10 cellular contexts compared by ENCODE assay signal in the genomic region with DNA sequence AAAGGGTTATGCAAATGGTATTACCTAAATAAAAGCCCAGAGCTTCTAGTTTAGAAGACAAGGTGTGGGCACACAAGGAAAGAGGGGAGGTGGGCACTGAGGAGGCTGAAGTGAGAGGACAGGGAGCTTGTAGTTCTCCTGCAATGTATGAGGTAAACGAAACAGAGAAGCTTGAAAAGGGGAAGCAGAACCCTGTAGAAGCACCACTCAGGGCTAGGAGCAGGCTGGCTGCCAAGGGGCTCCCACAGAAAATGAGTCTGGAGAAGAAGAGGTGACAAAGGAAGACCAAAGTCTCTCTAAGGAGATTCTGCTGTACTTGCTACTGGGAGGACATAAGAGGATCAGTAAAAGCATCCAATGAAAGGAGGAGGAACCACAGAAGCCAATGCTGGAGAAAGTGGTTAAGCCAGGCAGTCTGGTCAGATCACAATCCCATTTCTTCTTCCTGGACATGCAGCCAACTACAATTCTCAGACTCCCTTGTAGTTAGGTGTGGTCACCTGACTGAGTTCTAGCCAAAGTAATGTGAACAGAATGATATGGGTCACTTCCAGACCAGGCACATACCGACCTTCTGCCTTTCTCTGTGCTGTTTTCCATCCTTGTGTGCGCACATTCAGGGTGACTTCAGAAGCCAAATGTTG.
DNase-seq lines count a peak whose midpoint lies in the region; ATAC-seq and TF ChIP-seq lines count a peak whose summit lies in the region.
"Had no signal": no experiment of that assay in that cellular context is flagged by ENCODE, and none has a peak within 500 bp of the region (broad histone marks: within the 10 kb centered on the region; RNA-seq: fewer than 3 reads in every experiment).

No MANE protein-coding gene starts in this region.

- no peaks in the 10 kb centered on the region for H3K36me3 ChIP-seq in psoas muscle (ENCODE audit: insufficient read depth in 1 of 2, low read depth in 1 of 2)

- 85 to 90% (median 88%) methylated on average over 3 of the region's 3 CpGs for WGBS in psoas muscle, 3 donors

- intact Hi-C loops in psoas muscle (cut with DNase I) = loop anchor here in 1 of 2 donors (10.0 kb wide), 1 partner anchor 444 kb away; no protein-coding TSS in a partner anchor

- no peak for TF ChIP-seq CTCF in psoas muscle (IDR thresholded peaks at IDR 0.05)

- ATAC-seq in GM18909 (IDR thresholded peaks at IDR 0.05; ENCODE audit: poor library complexity, unreplicated experiment) = peak; percentile 57
- peak; percentile 72 for ATAC-seq in HG03442 (IDR thresholded peaks at IDR 0.05; ENCODE audit: unreplicated experiment)
- no peak for ATAC-seq in activated T-helper 17 cell treated with anti-CD3 and anti-CD28 coated beads, Interleukin-2, amount 50 U/mL, for 72 hours (replicated peaks)
- no peak for ATAC-seq in psoas muscle
- no peak for ATAC-seq in HG03039 (IDR thresholded peaks at IDR 0.05; ENCODE audit: unreplicated experiment)
- ATAC-seq in HG03139 (IDR thresholded peaks at IDR 0.05; ENCODE audit: unreplicated experiment) = no peak
- no peak for ATAC-seq in activated T-cell treated with anti-CD3 and anti-CD28 coated beads, Interleukin-2, amount 50 U/mL, for 72 hours (replicated peaks in 1 of 2)

- H3K27me3 ChIP-seq in psoas muscle (ENCODE audit: insufficient read depth in 3 of 3, low read length in 2 of 3) = no peaks in the 10 kb centered on the region

- H3K9me3 Mint-ChIP-seq in activated T-helper 17 cell treated with anti-CD3 and anti-CD28 coated beads, Interleukin-2, amount 50 U/mL, for 72 hours = no peaks in the 10 kb centered on the region
- H3K9me3 Mint-ChIP-seq in activated T-cell treated with anti-CD3 and anti-CD28 coated beads, Interleukin-2, amount 50 U/mL, for 72 hours = no peaks in the 10 kb centered on the region

- H3K4me1 ChIP-seq in psoas muscle = no peaks in the 10 kb centered on the region

- H3K9me3 ChIP-seq in psoas muscle = no peaks in the 10 kb centered on the region

- no peaks in the 10 kb centered on the region for H3K27me3 Mint-ChIP-seq in activated T-helper 17 cell treated with anti-CD3 and anti-CD28 coated beads, Interleukin-2, amount 50 U/mL, for 72 hours
- no peaks in the 10 kb centered on the region for H3K27me3 Mint-ChIP-seq in activated T-cell treated with anti-CD3 and anti-CD28 coated beads, Interleukin-2, amount 50 U/mL, for 72 hours (ENCODE audit: low read depth)

- no peaks in the 10 kb centered on the region for H3K36me3 Mint-ChIP-seq in activated T-helper 17 cell treated with anti-CD3 and anti-CD28 coated beads, Interleukin-2, amount 50 U/mL, for 72 hours (ENCODE audit: low read depth)
- no peaks in the 10 kb centered on the region for H3K36me3 Mint-ChIP-seq in activated T-cell treated with anti-CD3 and anti-CD28 coated beads, Interleukin-2, amount 50 U/mL, for 72 hours (ENCODE audit: insufficient read depth in 2 of 2)

- no peak overlapping the region for H3K27ac ChIP-seq in psoas muscle

- peak overlapping the region; percentile 22 for H3K27ac Mint-ChIP-seq in activated T-helper 17 cell treated with anti-CD3 and anti-CD28 coated beads, Interleukin-2, amount 50 U/mL, for 72 hours
- no peak overlapping the region for H3K27ac Mint-ChIP-seq in activated T-cell treated with anti-CD3 and anti-CD28 coated beads, Interleukin-2, amount 50 U/mL, for 72 hours

- H3K4me3 ChIP-seq in psoas muscle = no peak overlapping the region

- peaks cover 38% of the 10 kb centered on the region for H3K4me1 Mint-ChIP-seq in activated T-helper 17 cell treated with anti-CD3 and anti-CD28 coated beads, Interleukin-2, amount 50 U/mL, for 72 hours
- H3K4me1 Mint-ChIP-seq in activated T-cell treated with anti-CD3 and anti-CD28 coated beads, Interleukin-2, amount 50 U/mL, for 72 hours (ENCODE audit: low read depth) = no peaks in the 10 kb centered on the region

- peak overlapping the region; percentile 12 for H3K4me3 Mint-ChIP-seq in activated T-helper 17 cell treated with anti-CD3 and anti-CD28 coated beads, Interleukin-2, amount 50 U/mL, for 72 hours
- H3K4me3 Mint-ChIP-seq in activated T-cell treated with anti-CD3 and anti-CD28 coated beads, Interleukin-2, amount 50 U/mL, for 72 hours = no peak overlapping the region

- DNase-seq in psoas muscle (peak; percentile 25 to 56), D341Med (ENCODE audit: low spot score) (no peak)
- no peak for DNase-seq in activated T-cell treated with anti-CD3 and anti-CD28 coated beads, Interleukin-2, amount 50 U/mL, for 72 hours
- DNase-seq: activated CD4-positive, alpha-beta T cell treated with anti-CD3 and anti-CD28 coated beads, Interleukin-2, amount 50 U/mL, for 48 hours; NCI-H2107 had no signal

Comparison
In these comparisons a context has a peak if more than half of its experiments do, and no peak if none do; other contexts are left out.
1. ATAC-seq: peak in GM18909 (single experiment) and HG03442 (single experiment); none in activated T-helper 17 cell treated with anti-CD3 and anti-CD28 coated beads, Interleukin-2, amount 50 U/mL, for 72 hours (single experiment), psoas muscle (0 of 4), HG03039 (single experiment), HG03139 (single experiment) and activated T-cell treated with anti-CD3 and anti-CD28 coated beads, Interleukin-2, amount 50 U/mL, for 72 hours (0 of 2).
2. DNase-seq: peak in psoas muscle (2 of 2); none in activated T-cell treated with anti-CD3 and anti-CD28 coated beads, Interleukin-2, amount 50 U/mL, for 72 hours (0 of 2) and D341Med (single experiment).